15 cellular contexts compared by ENCODE assay signal in genomic region chr9:124209279-124209678, GRCh38. TPM values are rescaled to one million over a fixed set of nuclear protein-coding genes. Genes with fewer than 3 reads are reported as not detected.
DNase-seq lines count a peak whose midpoint lies in the region; ATAC-seq and TF ChIP-seq lines count a peak whose summit lies in the region.
"Had no signal": no experiment of that assay in that cellular context is flagged by ENCODE, and none has a peak within 500 bp of the region (broad histone marks: within the 10 kb centered on the region; RNA-seq: fewer than 3 reads in every experiment).

No MANE protein-coding gene starts in this region.

- H3K36me3 Mint-ChIP-seq in activated naive CD8-positive, alpha-beta T cell = no peaks in the 10 kb centered on the region
- no peaks in the 10 kb centered on the region for H3K36me3 Mint-ChIP-seq in activated naive CD8-positive, alpha-beta T cell treated with anti-CD3 and anti-CD28 coated beads for 36 hours

- H3K27ac ChIP-seq in SU-DHL-6 (ENCODE audit: low read depth, low read length) (peak overlapping the region; percentile 97), upper lobe of right lung (no peak overlapping the region)

- no peaks in the 10 kb centered on the region for H3K9me2 ChIP-seq in SU-DHL-6 (replicated peaks; ENCODE audit: insufficient read depth, low read length)

- H3K27ac Mint-ChIP-seq in activated naive CD8-positive, alpha-beta T cell = no peak overlapping the region
- no peak overlapping the region for H3K27ac Mint-ChIP-seq in activated naive CD8-positive, alpha-beta T cell treated with anti-CD3 and anti-CD28 coated beads for 36 hours

- H4K20me1 ChIP-seq in SU-DHL-6 (ENCODE audit: low read depth, low read length) = no peaks in the 10 kb centered on the region

- H3K27me3 ChIP-seq in SU-DHL-6 (ENCODE audit: low read length) (no peaks in the 10 kb centered on the region), upper lobe of right lung (no peaks in the 10 kb centered on the region)

- no peak overlapping the region for H3K4me3 ChIP-seq in SU-DHL-6 (ENCODE audit: insufficient read depth, low read length, poor library complexity, severe bottlenecking)
- no peak overlapping the region for H3K4me3 ChIP-seq in upper lobe of right lung

- H3F3A ChIP-seq in SU-DHL-6 (ENCODE audit: insufficient read depth) = peaks cover 85% of the 10 kb centered on the region

- intact Hi-C loops in upper lobe of right lung (cut with DNase I) = no loop called here

- H3K4me1 ChIP-seq in upper lobe of right lung = peaks cover 11% of the 10 kb centered on the region

- no peaks in the 10 kb centered on the region for H3K9me3 Mint-ChIP-seq in activated naive CD8-positive, alpha-beta T cell (ENCODE audit: low read depth)
- H3K9me3 Mint-ChIP-seq in activated naive CD8-positive, alpha-beta T cell treated with anti-CD3 and anti-CD28 coated beads for 36 hours = no peaks in the 10 kb centered on the region

- no peak overlapping the region for H2AFZ ChIP-seq in SU-DHL-6 (ENCODE audit: low read depth, low read length, severe bottlenecking)

- peak overlapping the region; percentile 47 for H3K4me2 ChIP-seq in SU-DHL-6 (ENCODE audit: low read depth, low read length, poor library complexity, severe bottlenecking)

- no peaks in the 10 kb centered on the region for H3K27me3 Mint-ChIP-seq in activated naive CD8-positive, alpha-beta T cell
- H3K27me3 Mint-ChIP-seq in activated naive CD8-positive, alpha-beta T cell treated with anti-CD3 and anti-CD28 coated beads for 36 hours = peaks cover 6% of the 10 kb centered on the region

- H3K9ac ChIP-seq in SU-DHL-6 (ENCODE audit: low read length) = peak overlapping the region; percentile 45

- ATAC-seq in upper lobe of right lung (no peak), GM19324 (IDR thresholded peaks at IDR 0.05; ENCODE audit: low FRiP score, unreplicated experiment) (no peak), GM18858 (IDR thresholded peaks at IDR 0.05; ENCODE audit: unreplicated experiment) (no peak)
- ATAC-seq: Panc1, right cardiac atrium, SK-N-SH treated with all-trans-retinoic acid at 6 μM for 48 hours had no signal

- H3K9me3 ChIP-seq in SU-DHL-6 (ENCODE audit: insufficient read depth, low read length) (no peaks in the 10 kb centered on the region), upper lobe of right lung (no peaks in the 10 kb centered on the region)

- DNase-seq in activated naive CD8-positive, alpha-beta T cell treated with anti-CD3 and anti-CD28 coated beads for 36 hours = no peak
- peak; percentile 73 for DNase-seq in iPS DF 19.7 (ENCODE audit: low read depth, low spot score)
- DNase-seq in upper lobe of right lung = peak; percentile 25
- no peak for DNase-seq in GM20000 (ENCODE audit: low spot score)
- DNase-seq: foreskin fibroblast, mesenchymal stem cell, NCI-H1105, NCI-H345, right cardiac atrium had no signal

- peak overlapping the region; percentile 46 for H3K4me3 Mint-ChIP-seq in activated naive CD8-positive, alpha-beta T cell
- no peak overlapping the region for H3K4me3 Mint-ChIP-seq in activated naive CD8-positive, alpha-beta T cell treated with anti-CD3 and anti-CD28 coated beads for 36 hours

- H3K79me2 ChIP-seq in SU-DHL-6 (ENCODE audit: insufficient read depth, low read length) = no peaks in the 10 kb centered on the region

- peaks cover 47% of the 10 kb centered on the region for H3K4me1 Mint-ChIP-seq in activated naive CD8-positive, alpha-beta T cell (ENCODE audit: low read depth)
- H3K4me1 Mint-ChIP-seq in activated naive CD8-positive, alpha-beta T cell treated with anti-CD3 and anti-CD28 coated beads for 36 hours = peaks cover 29% of the 10 kb centered on the region

- TF ChIP-seq CTCF in SU-DHL-6 (IDR thresholded peaks at IDR 0.05; ENCODE audit: insufficient read depth, low read length, poor library complexity, severe bottlenecking) (no peak), upper lobe of right lung (IDR thresholded peaks at IDR 0.05) (no peak), GM20000 (IDR thresholded peaks at IDR 0.05; ENCODE audit: extremely low read depth, missing control alignments) (no peak)

- H3K36me3 ChIP-seq in SU-DHL-6 (ENCODE audit: low read length) (no peaks in the 10 kb centered on the region), upper lobe of right lung (no peaks in the 10 kb centered on the region)

RNA-seq across cellular contexts. Expression of gene NEK6, which starts 48.5 kb away (rescaled TPM):
- 10 to 100 TPM; 18.8 to 19.4 TPM for total RNA-seq in activated naive CD8-positive, alpha-beta T cell treated with anti-CD3 and anti-CD28 coated beads for 36 hours
- total RNA-seq in upper lobe of right lung = 137 TPM

Comparison
In these comparisons a context has a peak if more than half of its experiments do, and no peak if none do; other contexts are left out.
1. DNase-seq: peak in iPS DF 19.7 (single experiment) and upper lobe of right lung (single experiment); none in activated naive CD8-positive, alpha-beta T cell treated with anti-CD3 and anti-CD28 coated beads for 36 hours (single experiment) and GM20000 (single experiment).